ENCODE assay signal across 1 cellular context in genomic region chr17:76737082-76737675, GRCh38.
A peak's percentile ranks its signal among the peaks of the same experiment; 100 is the strongest.
TF ChIP-seq lines count a peak whose summit lies in the region.

SRSF2 (minus strand) TSS chr17:76737331; CDS start chr17:76737160, 171 bp downstream.

TF ChIP-seq in K562, 482 proteins besides CTCF, POLR2A, EP300 and RAD21 (continued from another document and continues in another):
- TF ChIP-seq RNF219 (CRISPR knock-in tag; IDR thresholded peaks at IDR 0.05) (no peak), ZBTB26 (CRISPR knock-in tag; IDR thresholded peaks at IDR 0.05) (no peak), ZNF830 (CRISPR knock-in tag; IDR thresholded peaks at IDR 0.05) (peak; percentile 96; the same call in 1 of the 2 replicates), PCBP2 (IDR thresholded peaks at IDR 0.05; ENCODE audit: low read depth, low read length, poor library complexity, severe bottlenecking) (no peak), MXD1 (CRISPR knock-in tag; IDR thresholded peaks at IDR 0.05; ENCODE audit: borderline replicate concordance, poor library complexity, severe bottlenecking) (peak; percentile 73), YBX1 (IDR thresholded peaks at IDR 0.05) (no peak), ZNF77 (CRISPR knock-in tag; IDR thresholded peaks at IDR 0.05) (no peak), ZNF232 (CRISPR knock-in tag; IDR thresholded peaks at IDR 0.05) (peak; percentile 82; the same call in 1 of the 2 replicates), SIN3B (IDR thresholded peaks at IDR 0.05; ENCODE audit: low read depth) (peak; percentile 54), KAT2B (IDR thresholded peaks at IDR 0.05; ENCODE audit: low read depth, low read length) (no peak), ZNF197 (CRISPR knock-in tag; IDR thresholded peaks at IDR 0.05; ENCODE audit: low read depth) (no peak), THAP12 (CRISPR knock-in tag; IDR thresholded peaks at IDR 0.05) (peak; percentile 95), NCOR1 (IDR thresholded peaks at IDR 0.05) (peak; percentile 68), GATAD2A (IDR thresholded peaks at IDR 0.05) (no peak), LCOR (CRISPR knock-in tag; IDR thresholded peaks at IDR 0.05) (peak; percentile 92), NR2C2 (CRISPR knock-in tag; IDR thresholded peaks at IDR 0.05) (peak; percentile 91), NR2C2 (tag; IDR thresholded peaks at IDR 0.05) (peak; percentile 99), RNF2 (IDR thresholded peaks at IDR 0.05) (peak; percentile 71), SPI1 (IDR thresholded peaks at IDR 0.05; ENCODE audit: borderline replicate concordance, low read depth, low read length) (0 out of 2 replicates have a peak, but pooled peaks have one; percentile 20), SIX5 (IDR thresholded peaks at IDR 0.05; ENCODE audit: borderline replicate concordance in 1 of 2, insufficient read depth in 1 of 2, low read depth in 1 of 2, low read length in 2 of 2) (no peak), PREB (CRISPR knock-in tag; IDR thresholded peaks at IDR 0.05) (peak; percentile 77; the same call in 1 of the 2 replicates), WHSC1 (IDR thresholded peaks at IDR 0.05; ENCODE audit: low read length) (no peak), MYBL2 (IDR thresholded peaks at IDR 0.05; ENCODE audit: low read depth) (peak; percentile 92), MYBL2 (CRISPR knock-in tag; IDR thresholded peaks at IDR 0.05; ENCODE audit: borderline replicate concordance) (no peak), PHF20 (IDR thresholded peaks at IDR 0.05; ENCODE audit: partially characterized antibody) (peak; percentile 77), MXI1 (IDR thresholded peaks at IDR 0.05; ENCODE audit: low read depth, low read length) (peak; percentile 88), HDAC1 (IDR thresholded peaks at IDR 0.05) (peak in 1 of 2 experiments; percentile 92; a peak in 2 of 4 replicates), ZKSCAN3 (CRISPR knock-in tag; IDR thresholded peaks at IDR 0.05) (no peak), POLR2AphosphoS5 (IDR thresholded peaks at IDR 0.05; ENCODE audit: control insufficient read depth, insufficient read depth, low read depth, low read length) (peak; percentile 99), HMGXB4 (CRISPR knock-in tag; IDR thresholded peaks at IDR 0.05) (peak; percentile 50; the same call in 1 of the 2 replicates), ILF3 (IDR thresholded peaks at IDR 0.05; ENCODE audit: borderline replicate concordance) (peak; percentile 47; the same call in 1 of the 2 replicates), E2F6 (IDR thresholded peaks at IDR 0.05; ENCODE audit: borderline replicate concordance in 1 of 2, extremely low read depth in 1 of 2, insufficient read depth in 1 of 2, insufficient read length in 1 of 2, low read depth in 1 of 2, low read length in 1 of 2, poor library complexity in 1 of 2, severe bottlenecking in 1 of 2) (peak; percentile 33 to 48), ZBTB7A (IDR thresholded peaks at IDR 0.05; ENCODE audit: borderline replicate concordance, control insufficient read depth, low read depth, low read length) (peak; percentile 43; the same call in 1 of the 2 replicates), SAP30 (IDR thresholded peaks at IDR 0.05; ENCODE audit: borderline replicate concordance, insufficient read depth, low read depth, low read length, poor library complexity, severe bottlenecking) (peak; percentile 66), PKNOX1 (IDR thresholded peaks at IDR 0.05) (no peak; the same call in 1 of the 2 replicates), MNT (conservative IDR thresholded peaks at IDR 0.05) (peak in 1 of 2 experiments; percentile 7), RERE (CRISPR knock-in tag; IDR thresholded peaks at IDR 0.05; ENCODE audit: borderline replicate concordance) (no peak), BRCA1 (IDR thresholded peaks at IDR 0.05) (no peak), BRCA1 (CRISPR knock-in tag; IDR thresholded peaks at IDR 0.05) (no peak)
